In the genomic region with DNA sequence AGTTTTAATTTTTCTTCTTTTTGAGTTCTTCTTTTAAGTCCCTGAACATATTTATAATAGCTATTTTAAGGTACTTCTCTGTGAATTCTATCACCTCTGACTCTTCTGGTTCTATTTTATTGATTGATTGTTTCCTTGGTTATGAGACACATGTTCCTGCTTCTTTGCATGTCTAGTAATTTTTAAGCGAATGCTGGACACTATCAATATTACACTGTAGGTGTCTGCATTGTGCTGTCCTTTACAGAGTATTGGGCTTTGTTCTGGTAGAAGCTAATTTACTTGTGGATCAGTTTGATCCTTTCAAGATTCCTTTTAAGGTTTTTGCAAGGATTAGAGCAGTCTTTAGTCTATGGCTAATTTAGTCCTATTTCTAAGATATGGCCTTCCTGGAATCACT, we compare ENCODE assay signal across 17 cellular contexts.
DNase-seq lines count a peak whose midpoint lies in the region; ATAC-seq and TF ChIP-seq lines count a peak whose summit lies in the region.
"Had no signal": no experiment of that assay in that cellular context is flagged by ENCODE, and none has a peak within 500 bp of the region (broad histone marks: within the 10 kb centered on the region; RNA-seq: fewer than 3 reads in every experiment).

No MANE protein-coding gene starts in this region.

- no peaks in the 10 kb centered on the region for H3K9me3 Mint-ChIP-seq in endothelial cell (ENCODE audit: unreplicated experiment)
- H3K9me3 Mint-ChIP-seq in progenitor cell of endocrine pancreas (ENCODE audit: low read depth), result peaks cover 23% of the 10 kb centered on the region
- peaks cover 13% of the 10 kb centered on the region for H3K9me3 Mint-ChIP-seq in activated naive CD8-positive, alpha-beta T cell treated with anti-CD3 and anti-CD28 coated beads for 36 hours

- H3K27me3 Mint-ChIP-seq in endothelial cell (ENCODE audit: unreplicated experiment) (peaks cover 4% of the 10 kb centered on the region), progenitor cell of endocrine pancreas (no peaks in the 10 kb centered on the region)
- no peaks in the 10 kb centered on the region for H3K27me3 Mint-ChIP-seq in activated naive CD8-positive, alpha-beta T cell treated with anti-CD3 and anti-CD28 coated beads for 36 hours
- H3K27me3 Mint-ChIP-seq: B cell; CD4-positive, alpha-beta T cell had no signal

- TF ChIP-seq CTCF in HEK293 (tag by site-specific recombination; IDR thresholded peaks at IDR 0.05), result no peak
- TF ChIP-seq CTCF in endothelial cell (IDR thresholded peaks at IDR 0.05; ENCODE audit: unreplicated experiment), result no peak
- no peak for TF ChIP-seq CTCF in progenitor cell of endocrine pancreas (IDR thresholded peaks at IDR 0.05; ENCODE audit: unreplicated experiment)

- H3K36me3 ChIP-seq in HEK293 (ENCODE audit: control insufficient read depth in 2 of 2, insufficient read depth in 1 of 2, low read length in 2 of 2), result peaks cover 0 to 8% of the 10 kb centered on the region in 2 experiments; a peak in 1 of 3 replicates

- H3K4me3 ChIP-seq in HEK293 (ENCODE audit: low read depth, low read length), result no peak overlapping the region
- H3K4me3 ChIP-seq: A549; BLaER1 treated with 17β-estradiol and CSF1 and Interleukin-3, amounts not matched to agents 10 nM and 100 nM had no signal

- H3K27ac ChIP-seq in HEK293 (ENCODE audit: extremely low read depth, low read depth, low read length), result no peak overlapping the region
- H3K27ac ChIP-seq: 22Rv1; A549; BLaER1 treated with 17β-estradiol and CSF1 and Interleukin-3, amounts not matched to agents 10 nM and 100 nM; C4-2B had no signal

- H3K36me3 Mint-ChIP-seq in endothelial cell (ENCODE audit: low read depth, unreplicated experiment) (peaks cover 46% of the 10 kb centered on the region), progenitor cell of endocrine pancreas (ENCODE audit: insufficient read depth) (peaks cover 35% of the 10 kb centered on the region)
- H3K36me3 Mint-ChIP-seq in activated naive CD8-positive, alpha-beta T cell treated with anti-CD3 and anti-CD28 coated beads for 36 hours, result peaks cover 63% of the 10 kb centered on the region

- H3K4me3 Mint-ChIP-seq in endothelial cell (ENCODE audit: unreplicated experiment) (peak overlapping the region; percentile 7), progenitor cell of endocrine pancreas (ENCODE audit: low read depth) (no peak overlapping the region)
- no peak overlapping the region for H3K4me3 Mint-ChIP-seq in activated naive CD8-positive, alpha-beta T cell treated with anti-CD3 and anti-CD28 coated beads for 36 hours
- H3K4me3 Mint-ChIP-seq: B cell; CD4-positive, alpha-beta T cell; CD8-positive, alpha-beta T cell had no signal

- no peak for ATAC-seq in HG03280 (IDR thresholded peaks at IDR 0.05; ENCODE audit: unreplicated experiment)
- ATAC-seq: A549; CD8-positive, alpha-beta T cell had no signal

- no peak for DNase-seq in endothelial cell (ENCODE audit: low spot score)
- DNase-seq in progenitor cell of endocrine pancreas (ENCODE audit: low spot score, unreplicated experiment), result no peak
- no peak for DNase-seq in activated naive CD8-positive, alpha-beta T cell treated with anti-CD3 and anti-CD28 coated beads for 36 hours
- DNase-seq: AML-193; Caco-2; Calu3; CD4-positive, alpha-beta T cell; CD8-positive, alpha-beta T cell; DMS79 treated with DMSO at 0.1 percent for 48 hours; GF-D8 had no signal

- H3K9me3 ChIP-seq in HEK293 (ENCODE audit: control insufficient read depth, insufficient read depth, low read depth, low read length), result no peaks in the 10 kb centered on the region

- H3K4me1 Mint-ChIP-seq in endothelial cell (ENCODE audit: unreplicated experiment), result no peaks in the 10 kb centered on the region
- peaks cover 18% of the 10 kb centered on the region for H3K4me1 Mint-ChIP-seq in progenitor cell of endocrine pancreas (ENCODE audit: low read depth)
- no peaks in the 10 kb centered on the region for H3K4me1 Mint-ChIP-seq in activated naive CD8-positive, alpha-beta T cell treated with anti-CD3 and anti-CD28 coated beads for 36 hours

- CTCF ChIA-PET in HEK293 (lab: Yijun Ruan, JAX), result interaction anchor here (0.6 to 1.0 kb wide), 2 partner anchors 9 to 11 kb away, joined by 3 to 6 read pairs; no protein-coding TSS in a partner anchor

- no peaks in the 10 kb centered on the region for H3K4me1 ChIP-seq in HEK293 (ENCODE audit: control insufficient read depth, insufficient read depth, low read length)

- POLR2A ChIA-PET in HEK293 (lab: Yijun Ruan, JAX), result no interaction called here

- H3K27ac Mint-ChIP-seq in endothelial cell (ENCODE audit: unreplicated experiment) (no peak overlapping the region), progenitor cell of endocrine pancreas (peak overlapping the region; percentile 33)
- H3K27ac Mint-ChIP-seq in activated naive CD8-positive, alpha-beta T cell treated with anti-CD3 and anti-CD28 coated beads for 36 hours, result no peak overlapping the region
- H3K27ac Mint-ChIP-seq: B cell; CD4-positive, alpha-beta T cell; CD8-positive, alpha-beta T cell had no signal

TF ChIP-seq in HEK293, 187 proteins besides CTCF, POLR2A, EP300 and RAD21:
- TF ChIP-seq, protein P1, sequence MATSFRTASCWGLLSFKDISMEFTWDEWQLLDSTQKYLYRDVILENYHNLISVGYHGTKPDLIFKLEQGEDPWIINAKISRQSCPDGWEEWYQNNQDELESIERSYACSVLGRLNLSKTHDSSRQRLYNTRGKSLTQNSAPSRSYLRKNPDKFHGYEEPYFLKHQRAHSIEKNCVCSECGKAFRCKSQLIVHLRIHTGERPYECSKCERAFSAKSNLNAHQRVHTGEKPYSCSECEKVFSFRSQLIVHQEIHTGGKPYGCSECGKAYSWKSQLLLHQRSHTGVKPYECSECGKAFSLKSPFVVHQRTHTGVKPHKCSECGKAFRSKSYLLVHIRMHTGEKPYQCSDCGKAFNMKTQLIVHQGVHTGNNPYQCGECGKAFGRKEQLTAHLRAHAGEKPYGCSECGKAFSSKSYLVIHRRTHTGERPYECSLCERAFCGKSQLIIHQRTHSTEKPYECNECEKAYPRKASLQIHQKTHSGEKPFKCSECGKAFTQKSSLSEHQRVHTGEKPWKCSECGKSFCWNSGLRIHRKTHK (tag by site-specific recombination; IDR thresholded peaks at IDR 0.05), result peak; percentile 91
- TF ChIP-seq ZNF140 (tag by site-specific recombination; IDR thresholded peaks at IDR 0.05), result no peak
